In genomic region chr14:47676301-47676617, GRCh38 we compare ENCODE assay signal across 1 cellular context.
A peak's percentile ranks its signal among the peaks of the same experiment; 100 is the strongest.
TF ChIP-seq lines count a peak whose summit lies in the region.

No MANE protein-coding gene starts in this region.

TF ChIP-seq in H1, 55 proteins besides CTCF, POLR2A, EP300 and RAD21:
- TF ChIP-seq CHD1 (IDR thresholded peaks at IDR 0.05; ENCODE audit: low read depth, low read length) (no peak), SP1 (IDR thresholded peaks at IDR 0.05; ENCODE audit: low read depth, low read length) (no peak), BRCA1 (IDR thresholded peaks at IDR 0.05; ENCODE audit: low read depth, low read length) (no peak), CEBPB (IDR thresholded peaks at IDR 0.05; ENCODE audit: low read depth, low read length) (no peak), SUZ12 (IDR thresholded peaks at IDR 0.05; ENCODE audit: low read length) (no peak), KDM1A (IDR thresholded peaks at IDR 0.05; ENCODE audit: borderline replicate concordance, low read length) (0 out of 2 replicates have a peak, but pooled peaks have one; percentile 17), CTBP2 (IDR thresholded peaks at IDR 0.05; ENCODE audit: borderline replicate concordance, insufficient read depth, insufficient read length, low read length) (no peak), HDAC2 (IDR thresholded peaks at IDR 0.05; ENCODE audit: borderline replicate concordance in 1 of 2, low read depth in 2 of 2, low read length in 2 of 2) (no peak)
